Comparison of ENCODE assay signal across 8 cellular contexts in the genomic region with DNA sequence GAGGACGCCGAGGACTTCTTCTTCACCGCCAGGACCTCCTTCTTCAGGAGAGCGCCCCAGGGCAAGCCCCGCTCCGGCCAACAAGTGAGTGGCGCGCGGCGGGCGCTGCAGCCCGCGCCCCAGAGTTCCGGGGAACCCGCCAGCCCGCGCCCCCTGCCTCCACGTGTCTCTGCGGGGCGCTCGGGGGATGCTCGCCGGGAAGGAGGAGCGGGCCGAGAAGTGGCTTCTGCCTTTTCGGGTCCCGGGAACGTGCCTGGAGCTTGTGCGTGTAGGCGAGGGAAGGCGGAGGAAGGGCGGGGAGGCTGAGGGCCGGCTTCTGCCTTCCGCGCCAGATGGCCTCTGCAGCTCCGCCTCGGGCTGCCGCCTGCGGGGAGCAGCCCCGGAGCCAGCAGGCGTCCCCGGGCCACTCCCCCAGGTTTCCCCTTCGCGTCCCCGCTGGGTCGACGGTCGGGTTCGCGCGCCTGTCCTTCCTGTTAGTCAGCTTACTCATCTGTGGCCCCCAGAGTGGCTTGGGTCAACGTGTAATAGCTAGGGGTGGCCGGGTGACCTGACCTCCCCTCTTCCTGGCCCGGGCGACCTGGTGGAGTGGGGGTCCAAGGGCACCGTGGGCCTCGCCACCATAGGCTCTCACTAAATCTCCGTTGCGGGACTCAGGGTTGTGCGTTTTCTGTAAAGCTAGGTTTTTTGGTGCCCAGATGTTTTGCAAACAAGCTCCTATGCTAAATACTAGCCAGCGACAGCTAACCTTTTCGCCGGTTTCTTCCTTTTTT. TPM values are rescaled to one million over a fixed set of nuclear protein-coding genes. Genes with fewer than 3 reads are reported as not detected.
DNase-seq lines count a peak whose midpoint lies in the region; ATAC-seq, FAIRE-seq and TF ChIP-seq lines count a peak whose summit lies in the region.

No MANE protein-coding gene starts in this region.

- H4K12ac ChIP-seq in trophoblast cell (ENCODE audit: low read depth, low read length): peak overlapping the region; percentile 97

- peak overlapping the region; percentile 86 for H2BK12ac ChIP-seq in trophoblast cell (ENCODE audit: low read length)

- no peak for FAIRE-seq in urothelium cell line (lab: Jason Lieb, UNC)

- H3K4me3 ChIP-seq in CD4-positive, CD25-positive, alpha-beta regulatory T cell (ENCODE audit: low read depth, low read length): peak overlapping the region; percentile 99
- H3K4me3 ChIP-seq in Peyer's patch: peak overlapping the region; percentile 65 to 94 (median 76)
- peak overlapping the region; percentile 90 for H3K4me3 ChIP-seq in trophoblast cell (ENCODE audit: low read depth, low read length)

- H3K9me3 Mint-ChIP-seq in CD4-positive, CD25-positive, alpha-beta regulatory T cell: peaks cover 0 to 1% (median 0%) of the 10 kb centered on the region in 7 donors

- no peak for TF ChIP-seq POLR2A in Peyer's patch (IDR thresholded peaks at IDR 0.05)

- peak overlapping the region; percentile 72 for H3K4me2 ChIP-seq in trophoblast cell (ENCODE audit: low read length)

- H3K4ac ChIP-seq in trophoblast cell (ENCODE audit: low read depth, low read length): peak overlapping the region; percentile 95

- H3K27ac ChIP-seq in CD4-positive, CD25-positive, alpha-beta regulatory T cell (ENCODE audit: insufficient read depth, low read length, poor library complexity, severe bottlenecking): peak overlapping the region; percentile 85
- H3K27ac ChIP-seq in Peyer's patch (peak overlapping the region; percentile 83 to 98 (median 97)), trophoblast cell (ENCODE audit: low read depth, low read length) (peak overlapping the region; percentile 85)

- H3K4me1 Mint-ChIP-seq in CD4-positive, CD25-positive, alpha-beta regulatory T cell: peaks cover 20 to 51% (median 34%) of the 10 kb centered on the region in 4 donors

- peak; percentile 63 to 83 (median 65) for DNase-seq in CD4-positive, CD25-positive, alpha-beta regulatory T cell
- DNase-seq in GM19240 (ENCODE audit: insufficient read length, low spot score) (peak; percentile 43), Peyer's patch (peak; percentile 79 to 92 (median 83)), globus pallidus (ENCODE audit: low spot score) (peak; percentile 12), trophoblast cell (peak; percentile 57 to 73), urothelium cell line (ENCODE audit: low spot score) (peak; percentile 70)
- peak; percentile 66 for DNase-seq in activated effector memory CD4-positive, alpha-beta T cell treated with Interleukin-2 at 50 U/mL for 16 hours

- peak; percentile 57 to 60 for ATAC-seq in CD4-positive, CD25-positive, alpha-beta regulatory T cell (ENCODE audit: low read depth in 2 of 2)
- peak; percentile 46 for ATAC-seq in HG03442 (IDR thresholded peaks at IDR 0.05; ENCODE audit: unreplicated experiment)

- no peaks in the 10 kb centered on the region for H3K27me3 ChIP-seq in CD4-positive, CD25-positive, alpha-beta regulatory T cell (ENCODE audit: control insufficient read depth, insufficient read depth, low read length)
- H3K27me3 ChIP-seq in Peyer's patch (no peaks in the 10 kb centered on the region), trophoblast cell (ENCODE audit: insufficient read depth, low read length) (no peaks in the 10 kb centered on the region)

- no peaks in the 10 kb centered on the region for H3K9me3 ChIP-seq in CD4-positive, CD25-positive, alpha-beta regulatory T cell (ENCODE audit: control insufficient read depth in 2 of 2, low read length in 2 of 2)
- H3K9me3 ChIP-seq in Peyer's patch (no peaks in the 10 kb centered on the region), trophoblast cell (ENCODE audit: insufficient read depth, low read depth, low read length) (no peaks in the 10 kb centered on the region)

- peaks cover 19% of the 10 kb centered on the region for H3K79me2 ChIP-seq in trophoblast cell (ENCODE audit: control insufficient read depth, insufficient read depth, low read length, poor library complexity)

- H4K91ac ChIP-seq in trophoblast cell (ENCODE audit: low read depth, low read length): peak overlapping the region; percentile 97

- no peaks in the 10 kb centered on the region for H3K27me3 Mint-ChIP-seq in CD4-positive, CD25-positive, alpha-beta regulatory T cell

- H3K23ac ChIP-seq in trophoblast cell (ENCODE audit: low read length): no peak overlapping the region

- peaks cover 50% of the 10 kb centered on the region for H3K4me1 ChIP-seq in CD4-positive, CD25-positive, alpha-beta regulatory T cell (ENCODE audit: control insufficient read depth, insufficient read depth, low read length, poor library complexity, severe bottlenecking)
- H3K4me1 ChIP-seq in Peyer's patch (peaks cover 0 to 18% (median 7%) of the 10 kb centered on the region in 4 donors), trophoblast cell (ENCODE audit: control insufficient read depth in 1 of 2, insufficient read depth in 2 of 2, low read length in 2 of 2) (no peaks in the 10 kb centered on the region)

- peak overlapping the region; percentile 86 to 98 (median 97) for H3K27ac Mint-ChIP-seq in CD4-positive, CD25-positive, alpha-beta regulatory T cell

- peak overlapping the region; percentile 97 to 99 (median 99) for H3K4me3 Mint-ChIP-seq in CD4-positive, CD25-positive, alpha-beta regulatory T cell

- H3K36me3 ChIP-seq in CD4-positive, CD25-positive, alpha-beta regulatory T cell (ENCODE audit: control insufficient read depth, insufficient read depth, low read length): peaks cover 18% of the 10 kb centered on the region
- H3K36me3 ChIP-seq in Peyer's patch: no peaks in the 10 kb centered on the region
- no peaks in the 10 kb centered on the region for H3K36me3 ChIP-seq in trophoblast cell (ENCODE audit: control insufficient read depth in 1 of 2, insufficient read depth in 2 of 2, low read length in 2 of 2)

- H3K9ac ChIP-seq in trophoblast cell (ENCODE audit: low read length): peak overlapping the region; percentile 35

- H2BK5ac ChIP-seq in trophoblast cell (ENCODE audit: low read depth, low read length, poor library complexity): peak overlapping the region; percentile 93

- peak overlapping the region; percentile 55 for H2AK5ac ChIP-seq in trophoblast cell (ENCODE audit: low read length)

- no CpG with 5 or more reads among the region's 63 CpGs for WGBS in trophoblast cell (ENCODE audit: extremely low coverage, insufficient coverage, insufficient read length)

- H3K36me3 Mint-ChIP-seq in CD4-positive, CD25-positive, alpha-beta regulatory T cell: peaks cover 27% of the 10 kb centered on the region

- peak in 1 of 6 experiments; percentile 14 for TF ChIP-seq CTCF in Peyer's patch (IDR thresholded peaks at IDR 0.05)

- peak overlapping the region; percentile 99 for H3K14ac ChIP-seq in trophoblast cell (ENCODE audit: low read length)

- H4K8ac ChIP-seq in trophoblast cell (ENCODE audit: low read depth, low read length): peak overlapping the region; percentile 94

- H2AFZ ChIP-seq in trophoblast cell (ENCODE audit: insufficient read depth, low read length, poor library complexity): peak overlapping the region; percentile 100

- peak overlapping the region; percentile 98 for H3K18ac ChIP-seq in trophoblast cell (ENCODE audit: low read length)

- H2BK120ac ChIP-seq in trophoblast cell (ENCODE audit: insufficient read depth, low read length, poor library complexity): peak overlapping the region; percentile 96

- H3K79me1 ChIP-seq in trophoblast cell (ENCODE audit: low read length): peaks cover 23% of the 10 kb centered on the region

RNA-seq across cellular contexts. Expression of gene RASSF3, which starts 0.6 kb away (rescaled TPM):
- 158 TPM for total RNA-seq in CD4-positive, CD25-positive, alpha-beta regulatory T cell
- polyA plus RNA-seq in CD4-positive, CD25-positive, alpha-beta regulatory T cell: 10 to 100 TPM in 2 of 4 donors, 1 to 10 TPM in 2; 5.5 to 12.8 (median 8.0) TPM
- 10 to 100 TPM; 14.3 to 60.2 (median 27.2) TPM for total RNA-seq in Peyer's patch
- polyA plus RNA-seq in trophoblast cell (2013): 27.3 and 29.6 TPM in 2 replicates

Comparison
In these comparisons a context has a peak if more than half of its experiments do, and no peak if none do; other contexts are left out.
1. Peak in every context shown above with its lines: DNase-seq, ATAC-seq, H3K4me3 ChIP-seq and H3K27ac ChIP-seq.
2. DNase-seq: peak in every context shown above with its lines; median percentile 83 in Peyer's patch; 70 in urothelium cell line; 66 in activated effector memory CD4-positive, alpha-beta T cell treated with Interleukin-2 at 50 U/mL for 16 hours; 65 in CD4-positive, CD25-positive, alpha-beta regulatory T cell; 65 in trophoblast cell; 43 in GM19240; 12 in globus pallidus.